31 cellular contexts compared by ENCODE assay signal in the genomic region with DNA sequence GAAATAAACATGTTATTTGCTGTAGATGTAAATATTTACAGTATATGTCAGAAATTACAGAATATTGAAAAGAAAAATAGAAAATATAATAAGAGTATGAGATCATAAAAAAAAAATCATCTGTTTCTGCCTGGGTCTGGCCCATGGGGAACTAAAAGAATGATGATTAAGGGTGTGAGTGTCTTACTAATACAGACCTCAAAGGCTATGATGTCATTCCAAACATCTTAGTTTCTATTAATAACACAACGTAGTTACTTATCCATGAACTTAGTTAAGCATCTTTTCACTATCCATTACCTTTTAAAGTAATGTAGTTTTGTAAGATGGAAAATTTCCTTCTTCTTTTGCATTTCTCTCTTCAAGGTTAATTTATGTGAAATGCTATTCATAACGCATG.
"Had no signal": no experiment of that assay in that cellular context is flagged by ENCODE, and none has a peak within 500 bp of the region (broad histone marks: within the 10 kb centered on the region; RNA-seq: fewer than 3 reads in every experiment).

No MANE protein-coding gene starts in this region.

- ATAC-seq: activated CD4-positive, alpha-beta T cell treated with anti-CD3 and anti-CD28 coated beads for 36 hours; activated CD8-positive, alpha-beta memory T cell treated with anti-CD3 and anti-CD28 coated beads, Interleukin-2, amount 10 ng/mL, durations not matched to agents 7 days and 5 days; activated CD8-positive, alpha-beta T cell treated with anti-CD3 and anti-CD28 coated beads, Interleukin-2, amount 10 ng/mL, durations not matched to agents 7 days and 5 days; activated naive CD4-positive, alpha-beta T cell treated with anti-CD3 and anti-CD28 coated beads, Interleukin-2, amount 50 U/mL, for 72 hours; effector memory CD8-positive, alpha-beta T cell; foreskin keratinocyte; gastroesophageal sphincter had no signal

- H3K4me1 ChIP-seq: ascending aorta, breast epithelium, esophagus muscularis mucosa, foreskin keratinocyte, gastroesophageal sphincter had no signal

- H3K36me3 Mint-ChIP-seq: activated CD4-positive, alpha-beta memory T cell treated with anti-CD3 and anti-CD28 coated beads for 36 hours; activated CD8-positive, alpha-beta memory T cell treated with anti-CD3 and anti-CD28 coated beads, Interleukin-2, amount 10 ng/mL, durations not matched to agents 7 days and 5 days; activated naive CD4-positive, alpha-beta T cell treated with anti-CD3 and anti-CD28 coated beads, Interleukin-2, amount 10 ng/mL, durations not matched to agents 7 days and 5 days; activated naive CD4-positive, alpha-beta T cell treated with anti-CD3 and anti-CD28 coated beads, Interleukin-2, amount 50 U/mL, for 72 hours; activated naive CD8-positive, alpha-beta T cell treated with anti-CD3 and anti-CD28 coated beads, Interleukin-2, amount 10 ng/mL, durations not matched to agents 7 days and 5 days; brain had no signal

- H3K9me3 Mint-ChIP-seq: activated CD4-positive, alpha-beta memory T cell treated with anti-CD3 and anti-CD28 coated beads for 36 hours; activated CD4-positive, alpha-beta T cell treated with anti-CD3 and anti-CD28 coated beads, Interleukin-2, amount 10 ng/mL, durations not matched to agents 24 days and 14 days; activated naive CD4-positive, alpha-beta T cell treated with anti-CD3 and anti-CD28 coated beads, Interleukin-2, amount 10 ng/mL, durations not matched to agents 7 days and 5 days; activated naive CD8-positive, alpha-beta T cell treated with anti-CD3 and anti-CD28 coated beads, Interleukin-2, amount 10 ng/mL, durations not matched to agents 7 days and 5 days; dendritic cell treated with granulocyte-macrophage colony-stimulating factor and Interleukin-4, amounts not matched to agents 40 ng/mL and 50 ng/mL, for 4 days had no signal

- H3K27me3 Mint-ChIP-seq: activated CD4-positive, alpha-beta memory T cell treated with anti-CD3 and anti-CD28 coated beads for 36 hours; activated CD4-positive, alpha-beta T cell treated with anti-CD3 and anti-CD28 coated beads for 36 hours; activated CD4-positive, alpha-beta T cell treated with anti-CD3 and anti-CD28 coated beads, Interleukin-2, amount 10 ng/mL, durations not matched to agents 24 days and 14 days; activated CD8-positive, alpha-beta memory T cell treated with anti-CD3 and anti-CD28 coated beads, Interleukin-2, amount 10 ng/mL, durations not matched to agents 7 days and 5 days; activated naive CD4-positive, alpha-beta T cell treated with anti-CD3 and anti-CD28 coated beads, Interleukin-2, amount 10 ng/mL, durations not matched to agents 7 days and 5 days; activated naive CD8-positive, alpha-beta T cell treated with anti-CD3 and anti-CD28 coated beads, Interleukin-2, amount 10 ng/mL, durations not matched to agents 7 days and 5 days; brain; central memory CD8-positive, alpha-beta T cell; dendritic cell treated with granulocyte-macrophage colony-stimulating factor and Interleukin-4, amounts not matched to agents 40 ng/mL and 50 ng/mL, for 4 days; effector memory CD8-positive, alpha-beta T cell had no signal

- H3K4me3 Mint-ChIP-seq: activated CD4-positive, alpha-beta memory T cell treated with anti-CD3 and anti-CD28 coated beads for 36 hours; activated CD4-positive, alpha-beta T cell treated with anti-CD3 and anti-CD28 coated beads for 36 hours; activated CD4-positive, alpha-beta T cell treated with anti-CD3 and anti-CD28 coated beads, Interleukin-2, amount 10 ng/mL, durations not matched to agents 24 days and 14 days; activated CD8-positive, alpha-beta memory T cell treated with anti-CD3 and anti-CD28 coated beads, Interleukin-2, amount 10 ng/mL, durations not matched to agents 7 days and 5 days; activated CD8-positive, alpha-beta T cell treated with anti-CD3 and anti-CD28 coated beads, Interleukin-2, amount 10 ng/mL, durations not matched to agents 7 days and 5 days; activated naive CD4-positive, alpha-beta T cell treated with anti-CD3 and anti-CD28 coated beads, Interleukin-2, amount 10 ng/mL, durations not matched to agents 7 days and 5 days; activated naive CD8-positive, alpha-beta T cell treated with anti-CD3 and anti-CD28 coated beads, Interleukin-2, amount 10 ng/mL, durations not matched to agents 7 days and 5 days; brain; central memory CD8-positive, alpha-beta T cell; dendritic cell treated with granulocyte-macrophage colony-stimulating factor and Interleukin-4, amounts not matched to agents 40 ng/mL and 50 ng/mL, for 4 days; effector memory CD8-positive, alpha-beta T cell had no signal

- H3K27me3 ChIP-seq: ascending aorta, breast epithelium, dorsolateral prefrontal cortex, esophagus muscularis mucosa, foreskin keratinocyte, gastroesophageal sphincter had no signal

- H3K4me1 Mint-ChIP-seq: activated CD4-positive, alpha-beta T cell treated with anti-CD3 and anti-CD28 coated beads for 36 hours; activated CD4-positive, alpha-beta T cell treated with anti-CD3 and anti-CD28 coated beads, Interleukin-2, amount 10 ng/mL, durations not matched to agents 24 days and 14 days; activated CD8-positive, alpha-beta memory T cell treated with anti-CD3 and anti-CD28 coated beads, Interleukin-2, amount 10 ng/mL, durations not matched to agents 7 days and 5 days; activated naive CD4-positive, alpha-beta T cell treated with anti-CD3 and anti-CD28 coated beads, Interleukin-2, amount 10 ng/mL, durations not matched to agents 7 days and 5 days; activated naive CD8-positive, alpha-beta T cell treated with anti-CD3 and anti-CD28 coated beads, Interleukin-2, amount 10 ng/mL, durations not matched to agents 7 days and 5 days; brain; central memory CD8-positive, alpha-beta T cell had no signal

- H3K27ac ChIP-seq: ascending aorta, breast epithelium, coronary artery, dorsolateral prefrontal cortex, esophagus muscularis mucosa, foreskin keratinocyte, gastroesophageal sphincter had no signal

- DNase-seq: activated CD4-positive, alpha-beta memory T cell treated with anti-CD3 and anti-CD28 coated beads for 36 hours; activated CD4-positive, alpha-beta T cell treated with anti-CD3 and anti-CD28 coated beads for 36 hours; activated CD4-positive, alpha-beta T cell treated with anti-CD3 and anti-CD28 coated beads, Interleukin-2, amount 10 ng/mL, durations not matched to agents 24 days and 14 days; activated CD4-positive, CD25-positive, alpha-beta regulatory T cell; activated CD4-positive, CD25-positive, alpha-beta regulatory T cell treated with anti-CD3 and anti-CD28 coated beads, Interleukin-2, amount 50 U/mL, for 72 hours; activated CD8-positive, alpha-beta memory T cell treated with anti-CD3 and anti-CD28 coated beads, Interleukin-2, amount 10 ng/mL, durations not matched to agents 7 days and 5 days; activated CD8-positive, alpha-beta memory T cell treated with anti-CD3 and anti-CD28 coated beads, Interleukin-2, amount 50 U/mL, for 4 hours; activated CD8-positive, alpha-beta T cell treated with anti-CD3 and anti-CD28 coated beads, Interleukin-2, amount 10 ng/mL, durations not matched to agents 7 days and 5 days; activated gamma-delta T cell; activated naive CD4-positive, alpha-beta T cell; activated naive CD4-positive, alpha-beta T cell treated with anti-CD3 and anti-CD28 coated beads, Interleukin-2, amount 10 ng/mL, durations not matched to agents 7 days and 5 days; activated naive CD8-positive, alpha-beta T cell treated with anti-CD3 and anti-CD28 coated beads, Interleukin-2, amount 10 ng/mL, durations not matched to agents 7 days and 5 days; activated T-cell treated with anti-CD3 and anti-CD28 coated beads, Interleukin-2, amount 50 U/mL, for 1 hour; activated T-cell treated with anti-CD3 and anti-CD28 coated beads, Interleukin-2, amount 50 U/mL, for 48 hours; dorsolateral prefrontal cortex; effector CD4-positive, alpha-beta T cell; effector memory CD8-positive, alpha-beta T cell; erythroblast; foreskin keratinocyte; head of caudate nucleus; T-helper 1 cell; T-helper 2 cell had no signal

- H3K4me3 ChIP-seq: ascending aorta, breast epithelium, coronary artery, dorsolateral prefrontal cortex, esophagus muscularis mucosa, gastroesophageal sphincter had no signal

- H3K36me3 ChIP-seq: ascending aorta, breast epithelium, esophagus muscularis mucosa, gastroesophageal sphincter had no signal

- H3K9me3 ChIP-seq: ascending aorta, breast epithelium, esophagus muscularis mucosa, gastroesophageal sphincter had no signal

- H3K27ac Mint-ChIP-seq: activated CD4-positive, alpha-beta memory T cell treated with anti-CD3 and anti-CD28 coated beads for 36 hours; activated CD4-positive, alpha-beta T cell treated with anti-CD3 and anti-CD28 coated beads for 36 hours; activated CD4-positive, alpha-beta T cell treated with anti-CD3 and anti-CD28 coated beads, Interleukin-2, amount 10 ng/mL, durations not matched to agents 24 days and 14 days; activated CD8-positive, alpha-beta memory T cell treated with anti-CD3 and anti-CD28 coated beads, Interleukin-2, amount 10 ng/mL, durations not matched to agents 7 days and 5 days; activated CD8-positive, alpha-beta T cell treated with anti-CD3 and anti-CD28 coated beads, Interleukin-2, amount 10 ng/mL, durations not matched to agents 7 days and 5 days; activated naive CD4-positive, alpha-beta T cell treated with anti-CD3 and anti-CD28 coated beads, Interleukin-2, amount 10 ng/mL, durations not matched to agents 7 days and 5 days; activated naive CD4-positive, alpha-beta T cell treated with anti-CD3 and anti-CD28 coated beads, Interleukin-2, amount 50 U/mL, for 72 hours; activated naive CD8-positive, alpha-beta T cell treated with anti-CD3 and anti-CD28 coated beads, Interleukin-2, amount 10 ng/mL, durations not matched to agents 7 days and 5 days; brain; dendritic cell treated with granulocyte-macrophage colony-stimulating factor and Interleukin-4, amounts not matched to agents 40 ng/mL and 50 ng/mL, for 4 days; effector memory CD8-positive, alpha-beta T cell had no signal
